ENCODE assay signal across 1 cellular context in genomic region chr5:157370967-157371366, GRCh38.
TF ChIP-seq lines count a peak whose summit lies in the region.

No MANE protein-coding gene starts in this region.

TF ChIP-seq in GM23338, 12 proteins besides CTCF, POLR2A, EP300 and RAD21 (continued from another document):
- TF ChIP-seq REST (IDR thresholded peaks at IDR 0.05; ENCODE audit: unreplicated experiment) (no peak), JUNB (IDR thresholded peaks at IDR 0.05; ENCODE audit: unreplicated experiment) (no peak)
